ENCODE assay signal across 8 cellular contexts in the genomic region with DNA sequence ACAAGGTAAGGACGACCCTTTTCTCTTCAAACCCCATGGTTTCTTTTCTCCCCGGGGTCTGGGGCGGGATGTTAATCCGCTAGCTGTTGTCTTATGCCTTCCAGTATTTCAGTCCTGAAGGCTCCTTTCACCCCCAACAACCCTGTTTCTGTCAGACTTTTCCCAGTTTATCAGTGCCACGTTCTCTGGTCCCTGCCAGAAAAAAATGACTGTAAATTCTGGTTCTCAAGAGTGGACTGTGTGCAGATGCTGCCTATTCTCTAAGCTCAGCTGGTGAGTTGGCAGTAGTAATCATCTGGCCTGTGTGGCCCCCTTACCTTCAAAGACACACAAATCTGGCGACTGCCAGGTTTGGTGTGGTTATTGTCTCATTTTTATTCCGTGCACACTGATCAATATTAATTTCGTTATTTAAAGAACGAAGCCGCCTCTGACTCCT. TPM values are rescaled to one million over a fixed set of nuclear protein-coding genes. Genes with fewer than 3 reads are reported as not detected.
DNase-seq lines count a peak whose midpoint lies in the region; TF ChIP-seq lines count a peak whose summit lies in the region.

No MANE protein-coding gene starts in this region.

- peak overlapping the region; percentile 86 for H3K4me2 ChIP-seq in neural progenitor cell

- intact Hi-C loops in dendritic cell treated with granulocyte-macrophage colony-stimulating factor and Interleukin-4, amounts not matched to agents 40 ng/mL and 50 ng/mL, for 4 days (cut with micrococcal nuclease) = no loop called here

- peaks cover 31% of the 10 kb centered on the region for H3F3A ChIP-seq in neural progenitor cell (ENCODE audit: low read depth)

- H3K4me3 ChIP-seq in neural progenitor cell = peak overlapping the region; percentile 75

- H3K27ac ChIP-seq in neural progenitor cell = no peak overlapping the region

- H2AFZ ChIP-seq in neural progenitor cell (replicated peaks) = peak overlapping the region; percentile 71

- H3K9ac ChIP-seq in neural progenitor cell = peak overlapping the region; percentile 44

- H3K27ac Mint-ChIP-seq in dendritic cell treated with granulocyte-macrophage colony-stimulating factor and Interleukin-4, amounts not matched to agents 40 ng/mL and 50 ng/mL, for 4 days = peak overlapping the region; percentile 99
- H3K27ac Mint-ChIP-seq in neural progenitor cell = peak overlapping the region; percentile 63

- H4K20me1 ChIP-seq in neural progenitor cell (ENCODE audit: low read depth) = peaks cover 23% of the 10 kb centered on the region

- H3K27me3 Mint-ChIP-seq in dendritic cell treated with granulocyte-macrophage colony-stimulating factor and Interleukin-4, amounts not matched to agents 40 ng/mL and 50 ng/mL, for 4 days = no peaks in the 10 kb centered on the region
- H3K27me3 Mint-ChIP-seq in neural progenitor cell (ENCODE audit: insufficient read depth, low read depth) = peaks cover 13% of the 10 kb centered on the region

- peak; percentile 26 for DNase-seq in EH (ENCODE audit: low read depth)
- DNase-seq in M059J (ENCODE audit: low read depth) = peak; percentile 30
- DNase-seq in neural progenitor cell (ENCODE audit: low spot score) = no peak
- no peak for DNase-seq in A172 (ENCODE audit: low spot score)
- no peak for DNase-seq in NCI-H146 (lab: John Stamatoyannopoulos, UW)
- DNase-seq in GOT3 (lab: John Stamatoyannopoulos, UW) = no peak
- DNase-seq in NCI-H2081 treated with DMSO at 0.1 percent for 48 hours (lab: John Stamatoyannopoulos, UW) = no peak

- peaks cover 11% of the 10 kb centered on the region for H3K27me3 ChIP-seq in neural progenitor cell

- H3K9me3 Mint-ChIP-seq in dendritic cell treated with granulocyte-macrophage colony-stimulating factor and Interleukin-4, amounts not matched to agents 40 ng/mL and 50 ng/mL, for 4 days = no peaks in the 10 kb centered on the region
- no peaks in the 10 kb centered on the region for H3K9me3 Mint-ChIP-seq in neural progenitor cell

- H3K4me3 Mint-ChIP-seq in dendritic cell treated with granulocyte-macrophage colony-stimulating factor and Interleukin-4, amounts not matched to agents 40 ng/mL and 50 ng/mL, for 4 days = peak overlapping the region; percentile 99
- H3K4me3 Mint-ChIP-seq in neural progenitor cell = peak overlapping the region; percentile 96

- peaks cover 20% of the 10 kb centered on the region for H3K4me1 ChIP-seq in neural progenitor cell

- no peaks in the 10 kb centered on the region for H3K9me3 ChIP-seq in neural progenitor cell (ENCODE audit: low read depth)

- no peak for TF ChIP-seq CTCF in neural progenitor cell (IDR thresholded peaks at IDR 0.05)

- peaks cover 28% of the 10 kb centered on the region for H3K4me1 Mint-ChIP-seq in dendritic cell treated with granulocyte-macrophage colony-stimulating factor and Interleukin-4, amounts not matched to agents 40 ng/mL and 50 ng/mL, for 4 days (ENCODE audit: low read depth)
- H3K4me1 Mint-ChIP-seq in neural progenitor cell = peaks cover 32% of the 10 kb centered on the region

- no peaks in the 10 kb centered on the region for H3K36me3 ChIP-seq in neural progenitor cell

- H3K79me2 ChIP-seq in neural progenitor cell (ENCODE audit: low read depth) = peaks cover 57% of the 10 kb centered on the region

- H3K36me3 Mint-ChIP-seq in dendritic cell treated with granulocyte-macrophage colony-stimulating factor and Interleukin-4, amounts not matched to agents 40 ng/mL and 50 ng/mL, for 4 days (ENCODE audit: low read depth) = peaks cover 43% of the 10 kb centered on the region
- H3K36me3 Mint-ChIP-seq in neural progenitor cell = peaks cover 17% of the 10 kb centered on the region

RNA-seq across cellular contexts. Expression of a gene that starts 0.9 kb away (rescaled TPM):
- 78.4 and 98.4 TPM in 2 replicates for total RNA-seq in M059J (2014; rRNA removed; shearing (Covaris generic))
- total RNA-seq in neural progenitor cell (ENCODE audit: low replicate concordance) = 32.3 and 45.6 TPM in 2 replicates
- 141 and 160 TPM in 2 replicates for total RNA-seq in A172 (2014; rRNA removed; shearing (Covaris generic))

Comparison
In these comparisons a context has a peak if more than half of its experiments do, and no peak if none do; other contexts are left out.
1. DNase-seq: peak in EH (single experiment) and M059J (single experiment); none in neural progenitor cell (single experiment), A172 (single experiment), NCI-H146 (single experiment), GOT3 (single experiment) and NCI-H2081 treated with DMSO at 0.1 percent for 48 hours (single experiment).